25 cellular contexts compared by ENCODE assay signal in the genomic region with DNA sequence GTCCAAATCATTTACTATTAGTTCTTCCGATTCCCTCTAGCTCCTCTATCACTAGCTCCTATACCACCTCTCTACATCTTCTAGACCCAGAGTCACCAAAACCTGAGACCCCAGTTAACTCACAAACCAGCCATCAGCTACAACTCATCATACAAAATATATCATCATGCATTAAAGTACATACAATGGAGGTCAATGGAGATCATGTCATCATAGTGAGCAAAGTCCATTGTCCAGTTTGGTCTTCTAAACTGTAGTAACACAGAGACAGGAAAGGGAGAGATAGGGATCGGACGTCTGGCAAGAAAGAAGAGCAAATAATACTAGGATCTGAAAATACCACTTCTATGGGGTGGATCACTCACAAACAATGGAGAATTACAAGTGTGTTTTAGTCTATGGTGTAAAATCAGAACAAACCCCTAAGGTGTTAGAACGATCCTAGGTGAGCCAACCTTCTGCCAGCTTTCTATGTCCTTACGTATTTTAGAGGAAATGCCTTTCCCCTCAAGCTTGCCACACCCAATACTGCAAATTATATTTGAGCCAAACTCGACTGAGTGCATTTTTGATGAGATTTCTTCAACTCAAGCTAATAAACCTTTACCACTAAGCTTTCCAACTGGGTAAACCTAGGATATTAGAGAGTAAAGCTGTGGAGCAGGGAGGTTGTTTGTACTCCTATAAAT. TPM values are rescaled to one million over a fixed set of nuclear protein-coding genes. Genes with fewer than 3 reads are reported as not detected.
DNase-seq lines count a peak whose midpoint lies in the region; ATAC-seq and TF ChIP-seq lines count a peak whose summit lies in the region.
"Had no signal": no experiment of that assay in that cellular context is flagged by ENCODE, and none has a peak within 500 bp of the region (broad histone marks: within the 10 kb centered on the region; RNA-seq: fewer than 3 reads in every experiment).

No MANE protein-coding gene starts in this region.

- H3K27ac Mint-ChIP-seq in CD4-positive, alpha-beta memory T cell, result peak overlapping the region in 4 of 7 donors; percentile 3 to 77 (median 24)
- H3K27ac Mint-ChIP-seq in progenitor cell of endocrine pancreas, result peak overlapping the region; percentile 0
- H3K27ac Mint-ChIP-seq: activated naive CD4-positive, alpha-beta T cell treated with anti-CD3 and anti-CD28 coated beads, Interleukin-2, amount 50 U/mL, for 72 hours had no signal

- no TSS peak for BruUV-seq in PC-3 (replicated peaks; lab: Mats Ljungman, UMichigan)

- peaks cover 68% of the 10 kb centered on the region for H3K4me1 ChIP-seq in CD4-positive, alpha-beta memory T cell (ENCODE audit: insufficient read depth, low read length)
- H3K4me1 ChIP-seq in PC-3 (ENCODE audit: insufficient read depth, low read length), result peaks cover 51% of the 10 kb centered on the region
- peaks cover 0 to 2% of the 10 kb centered on the region in 2 donors for H3K4me1 ChIP-seq in esophagus (ENCODE audit: control insufficient read depth in 2 of 2, insufficient read depth in 2 of 2, low read length in 1 of 2)

- POLR2A ChIA-PET in CD4-positive, alpha-beta memory T cell (lab: Charles Lee; ENCODE audit: partially characterized antibody), result interaction anchor here (0.6 to 2.3 kb wide), 5 partner anchors 13 to 53 kb away, joined by 3 to 8 read pairs (median 3); partner anchors contain the start of genes CYB5R1, KLHL12 and TMEM183A
- POLR2A ChIA-PET in PC-3 (lab: Charles Lee; ENCODE audit: unreplicated experiment), result interaction anchor here (0.6 to 0.7 kb wide), 2 partner anchors 64 to 519 kb away, joined by 5 to 6 read pairs; no protein-coding TSS in a partner anchor

- peaks cover 0 to 3% (median 0%) of the 10 kb centered on the region in 8 donors for H3K9me3 Mint-ChIP-seq in CD4-positive, alpha-beta memory T cell
- H3K9me3 Mint-ChIP-seq in progenitor cell of endocrine pancreas (ENCODE audit: low read depth), result no peaks in the 10 kb centered on the region
- H3K9me3 Mint-ChIP-seq: activated naive CD4-positive, alpha-beta T cell treated with anti-CD3 and anti-CD28 coated beads, Interleukin-2, amount 50 U/mL, for 72 hours; brain; T-cell had no signal

- no peak overlapping the region for H2AFZ ChIP-seq in PC-3 (ENCODE audit: low read length)

- peak overlapping the region in 2 of 8 donors; percentile 15 to 31 for H3K4me3 Mint-ChIP-seq in CD4-positive, alpha-beta memory T cell
- H3K4me3 Mint-ChIP-seq in progenitor cell of endocrine pancreas (ENCODE audit: low read depth), result no peak overlapping the region
- H3K4me3 Mint-ChIP-seq: T-cell had no signal

- no peak overlapping the region for H3K27ac ChIP-seq in CD4-positive, alpha-beta memory T cell (ENCODE audit: low read depth, low read length)
- H3K27ac ChIP-seq in PC-3 (ENCODE audit: low read length) (peak overlapping the region; percentile 6; the same call in 1 of the 2 replicates), esophagus (ENCODE audit: low read depth in 2 of 2, low read length in 1 of 2) (peak overlapping the region; percentile 47 to 71)
- H3K27ac ChIP-seq: KMS-11 had no signal

- no peak for TF ChIP-seq CTCF in PC-3 (conservative IDR thresholded peaks at IDR 0.05; ENCODE audit: low read depth, low read length)
- TF ChIP-seq CTCF in progenitor cell of endocrine pancreas (IDR thresholded peaks at IDR 0.05; ENCODE audit: unreplicated experiment), result no peak

- H4K20me1 ChIP-seq in PC-3 (ENCODE audit: low read length), result peaks cover 36% of the 10 kb centered on the region

- H3K27me3 Mint-ChIP-seq in CD4-positive, alpha-beta memory T cell, result no peaks in the 10 kb centered on the region
- no peaks in the 10 kb centered on the region for H3K27me3 Mint-ChIP-seq in progenitor cell of endocrine pancreas
- H3K27me3 Mint-ChIP-seq: brain, T-cell had no signal

- H3K79me2 ChIP-seq in PC-3 (ENCODE audit: low read length), result peaks cover 75% of the 10 kb centered on the region

- H3K36me3 ChIP-seq in CD4-positive, alpha-beta memory T cell (ENCODE audit: insufficient read depth, low read length), result peaks cover 18% of the 10 kb centered on the region
- H3K36me3 ChIP-seq in PC-3 (ENCODE audit: low read depth, low read length) (peaks cover 9% of the 10 kb centered on the region; the same call in 1 of the 2 replicates), esophagus (ENCODE audit: control insufficient read depth in 2 of 2, insufficient read depth in 2 of 2, low read length in 1 of 2) (peaks cover 4% of the 10 kb centered on the region in 2 donors)

- no peaks in the 10 kb centered on the region for H3K9me3 ChIP-seq in CD4-positive, alpha-beta memory T cell (ENCODE audit: control insufficient read depth in 1 of 2, low read length in 2 of 2)
- H3K9me3 ChIP-seq in PC-3 (ENCODE audit: low read length) (no peaks in the 10 kb centered on the region), esophagus (ENCODE audit: control insufficient read depth in 2 of 2, insufficient read depth in 1 of 2, low read depth in 1 of 2, low read length in 1 of 2) (no peaks in the 10 kb centered on the region)
- H3K9me3 ChIP-seq: transverse colon had no signal

- no peak for DNase-seq in CD4-positive, alpha-beta memory T cell
- peak; percentile 49 for DNase-seq in PC-3
- DNase-seq in progenitor cell of endocrine pancreas (ENCODE audit: low spot score, unreplicated experiment), result no peak
- no peak for DNase-seq in posterior vena cava (ENCODE audit: low spot score)
- DNase-seq in GOT3 (lab: John Stamatoyannopoulos, UW), result no peak
- DNase-seq in NCI-H2227 treated with DMSO at 0.1 percent for 48 hours (lab: John Stamatoyannopoulos, UW), result no peak
- DNase-seq in NCI-H1048 (lab: John Stamatoyannopoulos, UW), result no peak
- DNase-seq: activated CD4-positive, alpha-beta T cell treated with anti-CD3 and anti-CD28 coated beads, Interleukin-2, amount 50 U/mL, for 4 hours; activated T-cell treated with anti-CD3 and anti-CD28 coated beads for 4 hours; cortex of kidney; left cardiac atrium; NCI-H1092 treated with DMSO at 0.1 percent for 48 hours; NCI-H2107; NCI-H524 treated with DMSO at 0.1 percent for 48 hours; occipital lobe; stimulated activated CD4-positive, alpha-beta T cell treated with anti-CD3 and anti-CD28 coated beads, Interleukin-2, amount 100 ng/mL, for 24 hours; stimulated activated naive CD4-positive, alpha-beta T cell treated with Interleukin-2 at 50 U/mL for 16 hours; T-cell; transverse colon had no signal

- no peak overlapping the region for H3K9ac ChIP-seq in PC-3 (ENCODE audit: low read length)
- H3K9ac ChIP-seq: KMS-11 had no signal

- no peaks in the 10 kb centered on the region for H3K27me3 ChIP-seq in CD4-positive, alpha-beta memory T cell (ENCODE audit: insufficient read depth, low read length)
- no peaks in the 10 kb centered on the region for H3K27me3 ChIP-seq in PC-3 (ENCODE audit: low read length)
- H3K27me3 ChIP-seq in esophagus (ENCODE audit: control insufficient read depth in 1 of 2, insufficient read depth in 2 of 2, low read length in 2 of 2), result no peaks in the 10 kb centered on the region
- H3K27me3 ChIP-seq: transverse colon had no signal

- WGBS in esophagus, 2 donors, result 36 to 52% methylated on average over 6 of the region's 6 CpGs

- H3K36me3 Mint-ChIP-seq in CD4-positive, alpha-beta memory T cell, result peaks cover 8 to 47% of the 10 kb centered on the region in 2 donors
- H3K36me3 Mint-ChIP-seq in progenitor cell of endocrine pancreas (ENCODE audit: insufficient read depth), result peaks cover 3% of the 10 kb centered on the region

- peak; percentile 2 for ATAC-seq in PC-3
- ATAC-seq: activated naive CD4-positive, alpha-beta T cell treated with anti-CD3 and anti-CD28 coated beads, Interleukin-2, amount 50 U/mL, for 72 hours; left cardiac atrium; Right ventricle myocardium inferior; sciatic nerve; T-cell had no signal

- peaks cover 7% of the 10 kb centered on the region for H3F3A ChIP-seq in PC-3 (ENCODE audit: low read length, unreplicated experiment)

- CTCF ChIA-PET in CD4-positive, alpha-beta memory T cell (lab: Charles Lee; ENCODE audit: partially characterized antibody), result interaction anchor here (1.1 to 2.4 kb wide), 3 partner anchors 14 to 45 kb away, joined by 3 to 10 read pairs (median 9); partner anchors contain the start of genes CYB5R1 and KLHL12
- CTCF ChIA-PET in PC-3 (lab: Charles Lee), result interaction anchor here (0.6 kb wide), 2 partner anchors 16 to 27 kb away, joined by 3 to 4 read pairs; no protein-coding TSS in a partner anchor

- H3K4me2 ChIP-seq in PC-3 (ENCODE audit: low read length), result peak overlapping the region; percentile 34
- H3K4me2 ChIP-seq: KMS-11 had no signal

- intact Hi-C loops in CD4-positive, alpha-beta memory T cell (cut with micrococcal nuclease), result no loop called here
- intact Hi-C loops in PC-3 (cut with micrococcal nuclease) (loop anchor here (1.0 kb wide), 1 partner anchor 27 kb away; the partner anchor contains the start of gene KLHL12), posterior vena cava (cut with DNase I) (no loop called here)

- no peaks in the 10 kb centered on the region for H3K9me2 ChIP-seq in PC-3 (replicated peaks; ENCODE audit: low read length)

- H3K4me1 Mint-ChIP-seq in CD4-positive, alpha-beta memory T cell, result peaks cover 36 to 71% (median 60%) of the 10 kb centered on the region in 4 donors
- H3K4me1 Mint-ChIP-seq in progenitor cell of endocrine pancreas (ENCODE audit: low read depth), result peaks cover 22% of the 10 kb centered on the region

- no peak overlapping the region for H3K4me3 ChIP-seq in CD4-positive, alpha-beta memory T cell (ENCODE audit: low read length in 2 of 2)
- H3K4me3 ChIP-seq in PC-3 (ENCODE audit: low read length) (no peak overlapping the region), esophagus (ENCODE audit: low read depth in 1 of 2, low read length in 2 of 2) (peak overlapping the region in 1 of 2 donors; percentile 32)
- H3K4me3 ChIP-seq: transverse colon had no signal

RNA-seq across cellular contexts. Expression of gene ADIPOR1, which starts 3.9 kb away (rescaled TPM):
- 10 to 100 TPM; 52.6 to 58.3 TPM for total RNA-seq in CD4-positive, alpha-beta memory T cell
- polyA plus RNA-seq in CD4-positive, alpha-beta memory T cell, result 100 to 1,000 TPM in 1 of 2 donors, 10 to 100 TPM in 1; 98.2 to 164 TPM
- total RNA-seq in PC-3 (2014; rRNA removed) (137 and 150 TPM in 2 replicates), progenitor cell of endocrine pancreas (41.5 and 45.7 TPM in 2 replicates), posterior vena cava (10 to 100 TPM; 53.4 to 62.5 TPM)
- 10 to 100 TPM; 96.2 to 98.4 TPM for polyA plus RNA-seq in esophagus

RNA-seq across cellular contexts. Expression of gene CYB5R1, which starts 12.9 kb away (rescaled TPM):
- 10 to 100 TPM; 48.6 to 51.8 TPM for total RNA-seq in CD4-positive, alpha-beta memory T cell
- 10 to 100 TPM; 52.0 to 81.9 TPM for polyA plus RNA-seq in CD4-positive, alpha-beta memory T cell
- 58.7 and 66.2 TPM in 2 replicates for total RNA-seq in PC-3 (2014; rRNA removed)
- 10 to 100 TPM; 29.9 to 72.5 TPM for polyA plus RNA-seq in esophagus
- 27.5 and 27.7 TPM in 2 replicates for total RNA-seq in progenitor cell of endocrine pancreas
- total RNA-seq in posterior vena cava, result 10 to 100 TPM; 42.1 to 45.8 TPM

RNA-seq across cellular contexts. Expression of gene KLHL12, which starts 27.2 kb away (rescaled TPM):
- 10 to 100 TPM; 24.2 to 27.1 TPM for total RNA-seq in CD4-positive, alpha-beta memory T cell
- polyA plus RNA-seq in CD4-positive, alpha-beta memory T cell, result 10 to 100 TPM; 24.5 to 27.1 TPM
- total RNA-seq in PC-3 (2014; rRNA removed) (25.2 and 26.7 TPM in 2 replicates), progenitor cell of endocrine pancreas (32.3 and 34.1 TPM in 2 replicates), posterior vena cava (10 to 100 TPM; 16.9 to 17.3 TPM)
- polyA plus RNA-seq in esophagus, result 10 to 100 TPM; 10.7 to 11.5 TPM

RNA-seq across cellular contexts. Expression of gene TMEM183A, which starts 53.0 kb away (rescaled TPM):
- 10 to 100 TPM; 69.3 to 70.3 TPM for total RNA-seq in CD4-positive, alpha-beta memory T cell
- 10 to 100 TPM; 53.9 to 71.2 TPM for polyA plus RNA-seq in CD4-positive, alpha-beta memory T cell
- total RNA-seq in PC-3 (2014; rRNA removed) (119 and 122 TPM in 2 replicates), progenitor cell of endocrine pancreas (74.3 and 77.4 TPM in 2 replicates), posterior vena cava (10 to 100 TPM; 40.8 to 43.5 TPM)
- 10 to 100 TPM; 24.2 to 38.6 TPM for polyA plus RNA-seq in esophagus
